Comparison of ENCODE assay signal across 1 cellular context in the genomic region with DNA sequence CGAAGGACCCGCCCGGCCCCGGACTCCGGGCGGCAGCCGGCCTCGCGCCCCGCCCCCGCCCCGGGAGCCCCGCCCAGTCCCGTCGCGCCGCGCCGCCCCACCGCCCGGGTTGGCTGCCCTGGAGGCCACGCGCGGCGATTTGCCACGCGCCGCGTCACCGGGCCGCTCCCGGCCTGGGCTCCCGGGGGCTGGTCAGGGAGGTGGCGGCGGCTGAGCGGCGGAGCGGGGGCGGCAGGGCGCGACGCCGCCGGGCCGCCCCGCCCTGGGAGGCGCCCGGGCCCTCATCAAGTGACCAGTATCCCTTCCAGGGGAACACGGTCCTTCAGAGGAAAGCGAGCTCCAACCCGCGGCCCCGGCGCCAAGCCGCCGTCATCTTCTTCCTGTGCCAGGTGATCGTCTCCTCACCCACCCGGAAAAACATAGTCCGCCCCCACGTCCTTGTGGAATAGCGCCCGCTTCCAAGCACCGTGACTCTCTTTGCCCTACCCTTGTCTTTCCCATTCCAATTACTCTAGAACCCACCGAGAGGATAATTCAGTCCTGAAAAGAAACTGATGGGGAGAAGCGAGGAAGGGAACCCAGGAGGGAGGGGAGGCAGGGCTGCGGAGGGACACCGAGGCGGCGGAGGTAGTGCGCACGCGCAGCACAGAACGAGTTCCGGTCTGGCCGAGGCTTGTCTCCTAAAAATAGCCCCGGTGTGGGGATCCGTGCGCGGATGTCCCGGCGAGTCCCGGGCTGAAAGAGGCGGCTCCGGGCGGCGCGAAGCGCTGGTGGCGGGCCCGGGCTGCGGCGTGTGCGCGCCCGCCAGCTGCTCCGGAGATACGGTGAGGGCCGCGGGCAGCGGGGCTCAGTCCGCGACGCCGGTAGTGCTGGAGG.
TF ChIP-seq lines count a peak whose summit lies in the region.

A gene (plus strand): TSS at position 704 of the 876 bp plus-strand sequence. CDS start 67,136 bp downstream, outside the sequence.

TF ChIP-seq in GM12878, 131 proteins besides CTCF, POLR2A, EP300 and RAD21 (continued from another document and continues in another):
- TF ChIP-seq, protein P1, sequence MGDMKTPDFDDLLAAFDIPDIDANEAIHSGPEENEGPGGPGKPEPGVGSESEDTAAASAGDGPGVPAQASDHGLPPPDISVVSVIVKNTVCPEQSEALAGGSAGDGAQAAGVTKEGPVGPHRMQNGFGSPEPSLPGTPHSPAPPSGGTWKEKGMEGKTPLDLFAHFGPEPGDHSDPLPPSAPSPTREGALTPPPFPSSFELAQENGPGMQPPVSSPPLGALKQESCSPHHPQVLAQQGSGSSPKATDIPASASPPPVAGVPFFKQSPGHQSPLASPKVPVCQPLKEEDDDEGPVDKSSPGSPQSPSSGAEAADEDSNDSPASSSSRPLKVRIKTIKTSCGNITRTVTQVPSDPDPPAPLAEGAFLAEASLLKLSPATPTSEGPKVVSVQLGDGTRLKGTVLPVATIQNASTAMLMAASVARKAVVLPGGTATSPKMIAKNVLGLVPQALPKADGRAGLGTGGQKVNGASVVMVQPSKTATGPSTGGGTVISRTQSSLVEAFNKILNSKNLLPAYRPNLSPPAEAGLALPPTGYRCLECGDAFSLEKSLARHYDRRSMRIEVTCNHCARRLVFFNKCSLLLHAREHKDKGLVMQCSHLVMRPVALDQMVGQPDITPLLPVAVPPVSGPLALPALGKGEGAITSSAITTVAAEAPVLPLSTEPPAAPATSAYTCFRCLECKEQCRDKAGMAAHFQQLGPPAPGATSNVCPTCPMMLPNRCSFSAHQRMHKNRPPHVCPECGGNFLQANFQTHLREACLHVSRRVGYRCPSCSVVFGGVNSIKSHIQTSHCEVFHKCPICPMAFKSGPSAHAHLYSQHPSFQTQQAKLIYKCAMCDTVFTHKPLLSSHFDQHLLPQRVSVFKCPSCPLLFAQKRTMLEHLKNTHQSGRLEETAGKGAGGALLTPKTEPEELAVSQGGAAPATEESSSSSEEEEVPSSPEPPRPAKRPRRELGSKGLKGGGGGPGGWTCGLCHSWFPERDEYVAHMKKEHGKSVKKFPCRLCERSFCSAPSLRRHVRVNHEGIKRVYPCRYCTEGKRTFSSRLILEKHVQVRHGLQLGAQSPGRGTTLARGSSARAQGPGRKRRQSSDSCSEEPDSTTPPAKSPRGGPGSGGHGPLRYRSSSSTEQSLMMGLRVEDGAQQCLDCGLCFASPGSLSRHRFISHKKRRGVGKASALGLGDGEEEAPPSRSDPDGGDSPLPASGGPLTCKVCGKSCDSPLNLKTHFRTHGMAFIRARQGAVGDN (IDR thresholded peaks at IDR 0.05): peak; percentile 80
- TF ChIP-seq, protein P2, sequence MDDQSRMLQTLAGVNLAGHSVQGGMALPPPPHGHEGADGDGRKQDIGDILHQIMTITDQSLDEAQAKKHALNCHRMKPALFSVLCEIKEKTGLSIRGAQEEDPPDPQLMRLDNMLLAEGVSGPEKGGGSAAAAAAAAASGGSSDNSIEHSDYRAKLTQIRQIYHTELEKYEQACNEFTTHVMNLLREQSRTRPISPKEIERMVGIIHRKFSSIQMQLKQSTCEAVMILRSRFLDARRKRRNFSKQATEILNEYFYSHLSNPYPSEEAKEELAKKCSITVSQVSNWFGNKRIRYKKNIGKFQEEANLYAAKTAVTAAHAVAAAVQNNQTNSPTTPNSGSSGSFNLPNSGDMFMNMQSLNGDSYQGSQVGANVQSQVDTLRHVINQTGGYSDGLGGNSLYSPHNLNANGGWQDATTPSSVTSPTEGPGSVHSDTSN (IDR thresholded peaks at IDR 0.05; ENCODE audit: insufficient replicate concordance, low read depth, low read length): peak; percentile 80
- TF ChIP-seq, protein P3, sequence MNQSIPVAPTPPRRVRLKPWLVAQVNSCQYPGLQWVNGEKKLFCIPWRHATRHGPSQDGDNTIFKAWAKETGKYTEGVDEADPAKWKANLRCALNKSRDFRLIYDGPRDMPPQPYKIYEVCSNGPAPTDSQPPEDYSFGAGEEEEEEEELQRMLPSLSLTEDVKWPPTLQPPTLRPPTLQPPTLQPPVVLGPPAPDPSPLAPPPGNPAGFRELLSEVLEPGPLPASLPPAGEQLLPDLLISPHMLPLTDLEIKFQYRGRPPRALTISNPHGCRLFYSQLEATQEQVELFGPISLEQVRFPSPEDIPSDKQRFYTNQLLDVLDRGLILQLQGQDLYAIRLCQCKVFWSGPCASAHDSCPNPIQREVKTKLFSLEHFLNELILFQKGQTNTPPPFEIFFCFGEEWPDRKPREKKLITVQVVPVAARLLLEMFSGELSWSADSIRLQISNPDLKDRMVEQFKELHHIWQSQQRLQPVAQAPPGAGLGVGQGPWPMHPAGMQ (IDR thresholded peaks at IDR 0.05; ENCODE audit: borderline replicate concordance): no peak
- TF ChIP-seq, protein P4, sequence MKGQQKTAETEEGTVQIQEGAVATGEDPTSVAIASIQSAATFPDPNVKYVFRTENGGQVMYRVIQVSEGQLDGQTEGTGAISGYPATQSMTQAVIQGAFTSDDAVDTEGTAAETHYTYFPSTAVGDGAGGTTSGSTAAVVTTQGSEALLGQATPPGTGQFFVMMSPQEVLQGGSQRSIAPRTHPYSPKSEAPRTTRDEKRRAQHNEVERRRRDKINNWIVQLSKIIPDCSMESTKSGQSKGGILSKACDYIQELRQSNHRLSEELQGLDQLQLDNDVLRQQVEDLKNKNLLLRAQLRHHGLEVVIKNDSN (IDR thresholded peaks at IDR 0.05; ENCODE audit: borderline replicate concordance, extremely low read length, insufficient read depth, low read depth, low read length): no peak
- TF ChIP-seq JUNB (IDR thresholded peaks at IDR 0.05) (0 out of 2 replicates have a peak, but pooled peaks have one; percentile 7), RFX5 (IDR thresholded peaks at IDR 0.05; ENCODE audit: low read depth, low read length) (no peak), KAT2A (conservative IDR thresholded peaks at IDR 0.05; ENCODE audit: control insufficient read depth, low read depth, low read length) (no peak), TCF12 (IDR thresholded peaks at IDR 0.05; ENCODE audit: low read depth, low read length) (no peak; the same call in 1 of the 2 replicates), NFXL1 (IDR thresholded peaks at IDR 0.05; ENCODE audit: borderline replicate concordance) (no peak), ZNF24 (IDR thresholded peaks at IDR 0.05) (peak; percentile 32; the same call in 1 of the 2 replicates), BRCA1 (IDR thresholded peaks at IDR 0.05; ENCODE audit: low read depth, low read length) (no peak), SMAD1 (IDR thresholded peaks at IDR 0.05; ENCODE audit: low read depth, partially characterized antibody) (peak; percentile 52), TBL1XR1 (IDR thresholded peaks at IDR 0.05; ENCODE audit: low read depth, low read length) (no peak), SIN3A (IDR thresholded peaks at IDR 0.05; ENCODE audit: low read depth, low read length) (peak; percentile 79), GATAD2B (conservative IDR thresholded peaks at IDR 0.05; ENCODE audit: low read depth) (peak; percentile 95), CBFB (IDR thresholded peaks at IDR 0.05; ENCODE audit: low read depth) (peak; percentile 54), ETV6 (conservative IDR thresholded peaks at IDR 0.05 in 1 of 2, IDR thresholded peaks at IDR 0.05 in 1 of 2; ENCODE audit: borderline replicate concordance in 1 of 2, low read depth in 1 of 2) (peak in 1 of 2 experiments; percentile 65; a peak in 2 of 4 replicates), MYB (IDR thresholded peaks at IDR 0.05; ENCODE audit: borderline replicate concordance, low read depth, low read length) (no peak)
- TF ChIP-seq, protein P5, sequence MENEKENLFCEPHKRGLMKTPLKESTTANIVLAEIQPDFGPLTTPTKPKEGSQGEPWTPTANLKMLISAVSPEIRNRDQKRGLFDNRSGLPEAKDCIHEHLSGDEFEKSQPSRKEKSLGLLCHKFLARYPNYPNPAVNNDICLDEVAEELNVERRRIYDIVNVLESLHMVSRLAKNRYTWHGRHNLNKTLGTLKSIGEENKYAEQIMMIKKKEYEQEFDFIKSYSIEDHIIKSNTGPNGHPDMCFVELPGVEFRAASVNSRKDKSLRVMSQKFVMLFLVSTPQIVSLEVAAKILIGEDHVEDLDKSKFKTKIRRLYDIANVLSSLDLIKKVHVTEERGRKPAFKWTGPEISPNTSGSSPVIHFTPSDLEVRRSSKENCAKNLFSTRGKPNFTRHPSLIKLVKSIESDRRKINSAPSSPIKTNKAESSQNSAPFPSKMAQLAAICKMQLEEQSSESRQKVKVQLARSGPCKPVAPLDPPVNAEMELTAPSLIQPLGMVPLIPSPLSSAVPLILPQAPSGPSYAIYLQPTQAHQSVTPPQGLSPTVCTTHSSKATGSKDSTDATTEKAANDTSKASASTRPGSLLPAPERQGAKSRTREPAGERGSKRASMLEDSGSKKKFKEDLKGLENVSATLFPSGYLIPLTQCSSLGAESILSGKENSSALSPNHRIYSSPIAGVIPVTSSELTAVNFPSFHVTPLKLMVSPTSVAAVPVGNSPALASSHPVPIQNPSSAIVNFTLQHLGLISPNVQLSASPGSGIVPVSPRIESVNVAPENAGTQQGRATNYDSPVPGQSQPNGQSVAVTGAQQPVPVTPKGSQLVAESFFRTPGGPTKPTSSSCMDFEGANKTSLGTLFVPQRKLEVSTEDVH (IDR thresholded peaks at IDR 0.05; ENCODE audit: low read depth, partially characterized antibody): peak; percentile 69
- TF ChIP-seq, protein P6, sequence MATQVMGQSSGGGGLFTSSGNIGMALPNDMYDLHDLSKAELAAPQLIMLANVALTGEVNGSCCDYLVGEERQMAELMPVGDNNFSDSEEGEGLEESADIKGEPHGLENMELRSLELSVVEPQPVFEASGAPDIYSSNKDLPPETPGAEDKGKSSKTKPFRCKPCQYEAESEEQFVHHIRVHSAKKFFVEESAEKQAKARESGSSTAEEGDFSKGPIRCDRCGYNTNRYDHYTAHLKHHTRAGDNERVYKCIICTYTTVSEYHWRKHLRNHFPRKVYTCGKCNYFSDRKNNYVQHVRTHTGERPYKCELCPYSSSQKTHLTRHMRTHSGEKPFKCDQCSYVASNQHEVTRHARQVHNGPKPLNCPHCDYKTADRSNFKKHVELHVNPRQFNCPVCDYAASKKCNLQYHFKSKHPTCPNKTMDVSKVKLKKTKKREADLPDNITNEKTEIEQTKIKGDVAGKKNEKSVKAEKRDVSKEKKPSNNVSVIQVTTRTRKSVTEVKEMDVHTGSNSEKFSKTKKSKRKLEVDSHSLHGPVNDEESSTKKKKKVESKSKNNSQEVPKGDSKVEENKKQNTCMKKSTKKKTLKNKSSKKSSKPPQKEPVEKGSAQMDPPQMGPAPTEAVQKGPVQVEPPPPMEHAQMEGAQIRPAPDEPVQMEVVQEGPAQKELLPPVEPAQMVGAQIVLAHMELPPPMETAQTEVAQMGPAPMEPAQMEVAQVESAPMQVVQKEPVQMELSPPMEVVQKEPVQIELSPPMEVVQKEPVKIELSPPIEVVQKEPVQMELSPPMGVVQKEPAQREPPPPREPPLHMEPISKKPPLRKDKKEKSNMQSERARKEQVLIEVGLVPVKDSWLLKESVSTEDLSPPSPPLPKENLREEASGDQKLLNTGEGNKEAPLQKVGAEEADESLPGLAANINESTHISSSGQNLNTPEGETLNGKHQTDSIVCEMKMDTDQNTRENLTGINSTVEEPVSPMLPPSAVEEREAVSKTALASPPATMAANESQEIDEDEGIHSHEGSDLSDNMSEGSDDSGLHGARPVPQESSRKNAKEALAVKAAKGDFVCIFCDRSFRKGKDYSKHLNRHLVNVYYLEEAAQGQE (IDR thresholded peaks at IDR 0.05; ENCODE audit: low read depth, low read length): no peak
- TF ChIP-seq, protein P7, sequence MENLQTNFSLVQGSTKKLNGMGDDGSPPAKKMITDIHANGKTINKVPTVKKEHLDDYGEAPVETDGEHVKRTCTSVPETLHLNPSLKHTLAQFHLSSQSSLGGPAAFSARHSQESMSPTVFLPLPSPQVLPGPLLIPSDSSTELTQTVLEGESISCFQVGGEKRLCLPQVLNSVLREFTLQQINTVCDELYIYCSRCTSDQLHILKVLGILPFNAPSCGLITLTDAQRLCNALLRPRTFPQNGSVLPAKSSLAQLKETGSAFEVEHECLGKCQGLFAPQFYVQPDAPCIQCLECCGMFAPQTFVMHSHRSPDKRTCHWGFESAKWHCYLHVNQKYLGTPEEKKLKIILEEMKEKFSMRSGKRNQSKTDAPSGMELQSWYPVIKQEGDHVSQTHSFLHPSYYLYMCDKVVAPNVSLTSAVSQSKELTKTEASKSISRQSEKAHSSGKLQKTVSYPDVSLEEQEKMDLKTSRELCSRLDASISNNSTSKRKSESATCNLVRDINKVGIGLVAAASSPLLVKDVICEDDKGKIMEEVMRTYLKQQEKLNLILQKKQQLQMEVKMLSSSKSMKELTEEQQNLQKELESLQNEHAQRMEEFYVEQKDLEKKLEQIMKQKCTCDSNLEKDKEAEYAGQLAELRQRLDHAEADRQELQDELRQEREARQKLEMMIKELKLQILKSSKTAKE (IDR thresholded peaks at IDR 0.05; ENCODE audit: low read depth, poor library complexity, severe bottlenecking): peak; percentile 84
- TF ChIP-seq, protein P8, sequence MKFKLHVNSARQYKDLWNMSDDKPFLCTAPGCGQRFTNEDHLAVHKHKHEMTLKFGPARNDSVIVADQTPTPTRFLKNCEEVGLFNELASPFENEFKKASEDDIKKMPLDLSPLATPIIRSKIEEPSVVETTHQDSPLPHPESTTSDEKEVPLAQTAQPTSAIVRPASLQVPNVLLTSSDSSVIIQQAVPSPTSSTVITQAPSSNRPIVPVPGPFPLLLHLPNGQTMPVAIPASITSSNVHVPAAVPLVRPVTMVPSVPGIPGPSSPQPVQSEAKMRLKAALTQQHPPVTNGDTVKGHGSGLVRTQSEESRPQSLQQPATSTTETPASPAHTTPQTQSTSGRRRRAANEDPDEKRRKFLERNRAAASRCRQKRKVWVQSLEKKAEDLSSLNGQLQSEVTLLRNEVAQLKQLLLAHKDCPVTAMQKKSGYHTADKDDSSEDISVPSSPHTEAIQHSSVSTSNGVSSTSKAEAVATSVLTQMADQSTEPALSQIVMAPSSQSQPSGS (IDR thresholded peaks at IDR 0.05; ENCODE audit: low read length): no peak
- TF ChIP-seq, protein P9, sequence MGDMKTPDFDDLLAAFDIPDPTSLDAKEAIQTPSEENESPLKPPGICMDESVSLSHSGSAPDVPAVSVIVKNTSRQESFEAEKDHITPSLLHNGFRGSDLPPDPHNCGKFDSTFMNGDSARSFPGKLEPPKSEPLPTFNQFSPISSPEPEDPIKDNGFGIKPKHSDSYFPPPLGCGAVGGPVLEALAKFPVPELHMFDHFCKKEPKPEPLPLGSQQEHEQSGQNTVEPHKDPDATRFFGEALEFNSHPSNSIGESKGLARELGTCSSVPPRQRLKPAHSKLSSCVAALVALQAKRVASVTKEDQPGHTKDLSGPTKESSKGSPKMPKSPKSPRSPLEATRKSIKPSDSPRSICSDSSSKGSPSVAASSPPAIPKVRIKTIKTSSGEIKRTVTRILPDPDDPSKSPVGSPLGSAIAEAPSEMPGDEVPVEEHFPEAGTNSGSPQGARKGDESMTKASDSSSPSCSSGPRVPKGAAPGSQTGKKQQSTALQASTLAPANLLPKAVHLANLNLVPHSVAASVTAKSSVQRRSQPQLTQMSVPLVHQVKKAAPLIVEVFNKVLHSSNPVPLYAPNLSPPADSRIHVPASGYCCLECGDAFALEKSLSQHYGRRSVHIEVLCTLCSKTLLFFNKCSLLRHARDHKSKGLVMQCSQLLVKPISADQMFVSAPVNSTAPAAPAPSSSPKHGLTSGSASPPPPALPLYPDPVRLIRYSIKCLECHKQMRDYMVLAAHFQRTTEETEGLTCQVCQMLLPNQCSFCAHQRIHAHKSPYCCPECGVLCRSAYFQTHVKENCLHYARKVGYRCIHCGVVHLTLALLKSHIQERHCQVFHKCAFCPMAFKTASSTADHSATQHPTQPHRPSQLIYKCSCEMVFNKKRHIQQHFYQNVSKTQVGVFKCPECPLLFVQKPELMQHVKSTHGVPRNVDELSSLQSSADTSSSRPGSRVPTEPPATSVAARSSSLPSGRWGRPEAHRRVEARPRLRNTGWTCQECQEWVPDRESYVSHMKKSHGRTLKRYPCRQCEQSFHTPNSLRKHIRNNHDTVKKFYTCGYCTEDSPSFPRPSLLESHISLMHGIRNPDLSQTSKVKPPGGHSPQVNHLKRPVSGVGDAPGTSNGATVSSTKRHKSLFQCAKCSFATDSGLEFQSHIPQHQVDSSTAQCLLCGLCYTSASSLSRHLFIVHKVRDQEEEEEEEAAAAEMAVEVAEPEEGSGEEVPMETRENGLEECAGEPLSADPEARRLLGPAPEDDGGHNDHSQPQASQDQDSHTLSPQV (IDR thresholded peaks at IDR 0.05): no peak
